Comparison of ENCODE assay signal across 12 cellular contexts in genomic region chr3:114450008-114450596, GRCh38.
DNase-seq lines count a peak whose midpoint lies in the region; ATAC-seq and TF ChIP-seq lines count a peak whose summit lies in the region.
"Had no signal": no experiment of that assay in that cellular context is flagged by ENCODE, and none has a peak within 500 bp of the region (broad histone marks: within the 10 kb centered on the region; RNA-seq: fewer than 3 reads in every experiment).

No MANE protein-coding gene starts in this region.

- H3K27me3 Mint-ChIP-seq in natural killer cell (ENCODE audit: low read depth in 2 of 2) = peaks cover 0 to 7% of the 10 kb centered on the region in 2 donors

- in situ Hi-C loops in brain microvascular endothelial cell (cut with HindIII; ENCODE audit: low pct_ligation_motif_present, low sequenced_read_pairs) = no loop called here

- H3K9me3 Mint-ChIP-seq in natural killer cell = no peaks in the 10 kb centered on the region
- H3K9me3 Mint-ChIP-seq: activated naive CD8-positive, alpha-beta T cell treated with anti-CD3 and anti-CD28 coated beads, Interleukin-2, amount 10 ng/mL, durations not matched to agents 7 days and 5 days had no signal

- H3K4me3 ChIP-seq in epithelial cell of esophagus (ENCODE audit: low read length) (peak overlapping the region; percentile 19), brain microvascular endothelial cell (ENCODE audit: low read depth, low read length) (no peak overlapping the region)

- H3K36me3 ChIP-seq in brain microvascular endothelial cell (replicated peaks) = no peaks in the 10 kb centered on the region
- H3K36me3 ChIP-seq: BE2C had no signal

- intact Hi-C loops in natural killer cell (cut with micrococcal nuclease) = no loop called here

- no peak overlapping the region for H3K27ac ChIP-seq in brain microvascular endothelial cell

- no peaks in the 10 kb centered on the region for H3K36me3 Mint-ChIP-seq in natural killer cell
- H3K36me3 Mint-ChIP-seq: activated naive CD8-positive, alpha-beta T cell treated with anti-CD3 and anti-CD28 coated beads, Interleukin-2, amount 10 ng/mL, durations not matched to agents 7 days and 5 days had no signal

- H3K4me1 Mint-ChIP-seq in natural killer cell = peaks cover 0 to 6% of the 10 kb centered on the region in 2 donors

- no peak overlapping the region for H3K4me3 Mint-ChIP-seq in natural killer cell
- H3K4me3 Mint-ChIP-seq: activated naive CD8-positive, alpha-beta T cell treated with anti-CD3 and anti-CD28 coated beads, Interleukin-2, amount 10 ng/mL, durations not matched to agents 7 days and 5 days had no signal

- no peak for TF ChIP-seq CTCF in epithelial cell of esophagus (IDR thresholded peaks at IDR 0.05; ENCODE audit: insufficient read depth, low read depth, low read length, missing control alignments)
- TF ChIP-seq CTCF in brain microvascular endothelial cell (IDR thresholded peaks at IDR 0.05; ENCODE audit: low read depth, low read length, missing control alignments) = no peak
- TF ChIP-seq CTCF in natural killer cell (IDR thresholded peaks at IDR 0.05) = no peak

- no peak overlapping the region for H3K27ac Mint-ChIP-seq in natural killer cell
- H3K27ac Mint-ChIP-seq: activated naive CD8-positive, alpha-beta T cell treated with anti-CD3 and anti-CD28 coated beads, Interleukin-2, amount 10 ng/mL, durations not matched to agents 7 days and 5 days had no signal

- peak; percentile 59 for DNase-seq in A172 (ENCODE audit: low spot score)
- peak; percentile 54 for DNase-seq in NCI-H128 (lab: John Stamatoyannopoulos, UW; ENCODE audit: unreplicated experiment)
- DNase-seq in epithelial cell of esophagus (ENCODE audit: low read depth) = peak; percentile 18
- no peak for DNase-seq in brain microvascular endothelial cell
- no peak for DNase-seq in natural killer cell
- DNase-seq in SK-N-DZ (ENCODE audit: low spot score) = no peak
- no peak for DNase-seq in NCI-H146 treated with DMSO at 0.1 percent for 48 hours (lab: John Stamatoyannopoulos, UW; ENCODE audit: unreplicated experiment)
- DNase-seq: activated CD4-positive, CD25-positive, alpha-beta regulatory T cell; activated naive CD8-positive, alpha-beta T cell treated with anti-CD3 and anti-CD28 coated beads, Interleukin-2, amount 10 ng/mL, durations not matched to agents 7 days and 5 days; BE2C; NCI-H748 treated with DMSO at 0.1 percent for 48 hours had no signal

- no peaks in the 10 kb centered on the region for H3K27me3 ChIP-seq in brain microvascular endothelial cell (replicated peaks)
- H3K27me3 ChIP-seq: BE2C had no signal

- ATAC-seq in GM21360 (IDR thresholded peaks at IDR 0.05; ENCODE audit: unreplicated experiment) (peak; percentile 41), natural killer cell (no peak)

Comparison
In these comparisons a context has a peak if more than half of its experiments do, and no peak if none do; other contexts are left out.
1. DNase-seq: peak in A172 (single experiment), NCI-H128 (single experiment) and epithelial cell of esophagus (single experiment); none in brain microvascular endothelial cell (single experiment), natural killer cell (single experiment), SK-N-DZ (single experiment) and NCI-H146 treated with DMSO at 0.1 percent for 48 hours (single experiment).